ENCODE assay signal across 8 cellular contexts in the genomic region with DNA sequence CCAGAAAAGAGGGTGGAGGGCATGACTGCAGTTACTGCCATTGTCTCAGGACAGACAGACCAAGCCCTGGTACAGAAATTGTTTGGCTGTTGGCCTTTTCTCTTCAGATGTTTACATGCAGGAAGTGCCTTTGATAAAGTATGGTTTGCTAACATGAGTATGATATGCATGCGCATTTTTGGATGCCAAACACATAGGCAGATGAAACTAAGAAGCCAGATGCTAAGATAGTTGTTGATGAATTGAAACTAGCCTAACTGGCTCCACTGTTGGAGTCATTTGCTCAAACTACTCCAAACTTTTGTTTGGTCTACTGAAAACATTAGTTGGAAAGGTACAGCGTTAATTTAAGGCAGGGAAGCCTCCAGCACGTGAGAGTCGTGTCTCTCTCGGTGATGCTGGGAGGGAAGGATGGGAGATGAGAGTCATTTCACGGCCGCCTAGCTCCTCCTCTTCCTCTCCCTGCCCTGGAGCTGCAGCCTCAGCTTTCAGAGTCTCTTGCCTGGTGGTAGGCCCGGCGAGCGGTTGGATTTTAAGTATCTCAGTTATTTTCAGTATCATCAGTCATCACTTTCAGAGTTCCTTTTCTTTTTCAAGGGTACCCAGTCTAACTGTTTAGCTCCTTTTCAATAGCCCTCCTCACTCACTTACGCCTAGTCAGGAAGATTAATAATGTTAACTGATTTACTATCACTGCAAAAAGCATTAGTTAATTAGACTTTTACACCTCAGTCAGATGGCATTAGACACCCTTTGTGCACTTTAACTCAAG. TPM values are rescaled to one million over a fixed set of nuclear protein-coding genes. Genes with fewer than 3 reads are reported as not detected.
DNase-seq lines count a peak whose midpoint lies in the region; ATAC-seq and TF ChIP-seq lines count a peak whose summit lies in the region.

No MANE protein-coding gene starts in this region.

- TF ChIP-seq CTCF in GM10266 (IDR thresholded peaks at IDR 0.05; ENCODE audit: control insufficient read depth, insufficient read depth, low read depth, missing control alignments), result no peak
- no peak for TF ChIP-seq CTCF in neutrophil (IDR thresholded peaks at IDR 0.05)

- POLR2A ChIA-PET in activated CD8-positive, alpha-beta T cell treated with anti-CD3 and anti-CD28 coated beads, Interleukin-2, amount 10 ng/mL, durations not matched to agents 7 days and 5 days (lab: Charles Lee), result interaction anchor here (0.6 to 5.3 kb wide), 7 partner anchors 8 to 220 kb away, joined by 3 to 52 read pairs (median 5); a partner anchor contains a TSS

- CTCF ChIA-PET in activated CD8-positive, alpha-beta T cell treated with anti-CD3 and anti-CD28 coated beads, Interleukin-2, amount 10 ng/mL, durations not matched to agents 7 days and 5 days (lab: Charles Lee), result interaction anchor here (0.7 to 1.8 kb wide), 11 partner anchors 9 to 441 kb away, joined by 3 to 10 read pairs (median 4); no protein-coding TSS in a partner anchor

- peak; percentile 56 for DNase-seq in GM10266 (ENCODE audit: extremely low spot score)
- peak; percentile 76 for DNase-seq in HCEC 1CT
- DNase-seq in NCI-H1092 (lab: John Stamatoyannopoulos, UW), result peak; percentile 23
- peak; percentile 78 for DNase-seq in activated CD8-positive, alpha-beta T cell treated with anti-CD3 and anti-CD28 coated beads, Interleukin-2, amount 10 ng/mL, durations not matched to agents 7 days and 5 days
- DNase-seq in inferior parietal cortex (ENCODE audit: extremely low spot score), result no peak

- 15% methylated on average over 11 of the region's 11 CpGs for WGBS in urinary bladder

- H3K36me3 Mint-ChIP-seq in activated CD8-positive, alpha-beta T cell treated with anti-CD3 and anti-CD28 coated beads, Interleukin-2, amount 10 ng/mL, durations not matched to agents 7 days and 5 days (ENCODE audit: low read depth), result peaks cover 4% of the 10 kb centered on the region

- no peaks in the 10 kb centered on the region for H3K27me3 Mint-ChIP-seq in activated CD8-positive, alpha-beta T cell treated with anti-CD3 and anti-CD28 coated beads, Interleukin-2, amount 10 ng/mL, durations not matched to agents 7 days and 5 days (ENCODE audit: low read depth)

- peak; percentile 71 for ATAC-seq in activated CD8-positive, alpha-beta T cell treated with anti-CD3 and anti-CD28 coated beads, Interleukin-2, amount 10 ng/mL, durations not matched to agents 7 days and 5 days
- peak; percentile 42 for ATAC-seq in esophagus mucosa

- H3K4me1 ChIP-seq in neutrophil (ENCODE audit: control insufficient read depth in 1 of 2, insufficient read depth in 1 of 2, low read depth in 1 of 2, low read length in 1 of 2), result peaks cover 51 to 53% of the 10 kb centered on the region in 2 experiments
- no peaks in the 10 kb centered on the region for H3K4me1 ChIP-seq in urinary bladder (ENCODE audit: insufficient read depth)

- no peaks in the 10 kb centered on the region for H3K36me3 ChIP-seq in neutrophil
- H3K36me3 ChIP-seq in urinary bladder (ENCODE audit: insufficient read depth), result no peaks in the 10 kb centered on the region

- peaks cover 74% of the 10 kb centered on the region for H3K4me1 Mint-ChIP-seq in activated CD8-positive, alpha-beta T cell treated with anti-CD3 and anti-CD28 coated beads, Interleukin-2, amount 10 ng/mL, durations not matched to agents 7 days and 5 days (ENCODE audit: low read depth)

- H3K4me3 ChIP-seq in neutrophil (ENCODE audit: low read depth in 1 of 2, low read length in 1 of 2), result peak overlapping the region; percentile 46 to 50
- H3K4me3 ChIP-seq in urinary bladder (ENCODE audit: low read depth, low read length), result no peak overlapping the region

- H3K27ac ChIP-seq in neutrophil (peak overlapping the region; percentile 64), urinary bladder (ENCODE audit: low read depth) (peak overlapping the region; percentile 40)

- peak overlapping the region; percentile 92 for H3K27ac Mint-ChIP-seq in activated CD8-positive, alpha-beta T cell treated with anti-CD3 and anti-CD28 coated beads, Interleukin-2, amount 10 ng/mL, durations not matched to agents 7 days and 5 days

- no peaks in the 10 kb centered on the region for H3K9me3 Mint-ChIP-seq in activated CD8-positive, alpha-beta T cell treated with anti-CD3 and anti-CD28 coated beads, Interleukin-2, amount 10 ng/mL, durations not matched to agents 7 days and 5 days (ENCODE audit: insufficient read depth)

- H3K27me3 ChIP-seq in neutrophil, result no peaks in the 10 kb centered on the region

- peak overlapping the region; percentile 76 for H3K4me3 Mint-ChIP-seq in activated CD8-positive, alpha-beta T cell treated with anti-CD3 and anti-CD28 coated beads, Interleukin-2, amount 10 ng/mL, durations not matched to agents 7 days and 5 days

- H3K9me3 ChIP-seq in neutrophil, result no peaks in the 10 kb centered on the region

RNA-seq across cellular contexts. Expression of a gene that starts 29.8 kb away (rescaled TPM):
- total RNA-seq in activated CD8-positive, alpha-beta T cell treated with anti-CD3 and anti-CD28 coated beads, Interleukin-2, amount 10 ng/mL, durations not matched to agents 7 days and 5 days, result 10 to 100 TPM; 27.5 to 29.0 TPM
- 75.8 TPM for total RNA-seq in esophagus mucosa
- 25.9 TPM for total RNA-seq in urinary bladder
- polyA plus RNA-seq in urinary bladder, result 10.8 TPM
